ENCODE assay signal across 8 cellular contexts in the genomic region with DNA sequence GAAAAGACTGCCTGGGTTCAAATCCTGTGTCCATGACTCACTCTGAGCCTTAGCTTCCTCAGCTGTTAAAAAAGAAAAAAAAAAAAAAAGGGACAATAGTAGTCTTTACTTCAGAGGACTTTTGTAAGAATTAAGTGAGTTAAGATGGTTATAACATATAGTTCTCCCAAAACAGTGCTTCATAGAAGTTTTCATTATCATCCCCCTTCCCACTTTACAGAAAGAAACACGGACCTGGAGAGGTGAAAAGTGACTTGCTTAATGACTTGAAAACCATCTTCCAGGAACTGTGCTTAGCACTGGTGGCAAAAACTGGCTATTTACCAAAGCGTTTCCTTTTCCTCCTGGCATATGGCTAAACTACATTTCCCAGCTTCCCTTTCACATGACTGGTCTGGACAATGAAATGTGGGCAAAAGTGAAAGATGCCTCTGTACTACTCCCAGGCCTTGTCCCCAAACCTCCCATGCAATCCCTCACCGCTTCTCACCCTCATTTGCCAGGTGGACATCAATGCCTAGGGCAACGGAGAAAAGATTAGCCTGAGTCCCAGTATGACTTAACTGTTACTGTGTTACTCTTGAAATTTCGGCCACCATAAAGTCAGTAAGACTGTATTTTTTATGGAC. TPM values are rescaled to one million over a fixed set of nuclear protein-coding genes. Genes with fewer than 3 reads are reported as not detected.
DNase-seq lines count a peak whose midpoint lies in the region; ATAC-seq, FAIRE-seq and TF ChIP-seq lines count a peak whose summit lies in the region.
"Not testable (repeated sequence)": the region's sequence is repeated elsewhere in the genome, so short reads cannot be mapped to it uniquely, and the experiment has no call there.

No MANE protein-coding gene starts in this region.

- not testable (repeated sequence) for H3K4me3 Mint-ChIP-seq in mesothelial cell of epicardium

- not testable (repeated sequence) for H3K27ac ChIP-seq in PC-3 (ENCODE audit: low read length); GM12878 (ENCODE audit: control insufficient read depth, insufficient read depth); gastroesophageal sphincter; psoas muscle; aorta (ENCODE audit: low read depth in 1 of 2, low read length in 2 of 2)

- H3K4me1 ChIP-seq in PC-3 (ENCODE audit: insufficient read depth, low read length); GM12878 (ENCODE audit: control insufficient read depth, insufficient read depth, low read length); aorta (ENCODE audit: control insufficient read depth in 1 of 2, insufficient read depth in 2 of 2, low read length in 2 of 2): not testable (repeated sequence)
- H3K4me1 ChIP-seq in gastroesophageal sphincter (peaks cover 3 to 49% (median 15%) of the 10 kb centered on the region in 3 donors), psoas muscle (peaks cover 43% of the 10 kb centered on the region)

- intact Hi-C loops in PC-3 (cut with micrococcal nuclease); GM12878 (cut with micrococcal nuclease; ENCODE audit: unreplicated experiment); psoas muscle (cut with DNase I); aorta (cut with DNase I): not testable (repeated sequence)

- CTCF ChIA-PET in PC-3 (lab: Charles Lee) = not testable (repeated sequence)
- CTCF ChIA-PET in GM12878 (lab: Yijun Ruan, JAX) = interaction anchor here (0.6 kb wide), 1 partner anchor 35 kb away, joined by 3 read pairs; no protein-coding TSS in a partner anchor

- not testable (repeated sequence) for TF ChIP-seq EP300 in GM12878 (IDR thresholded peaks at IDR 0.05; ENCODE audit: borderline replicate concordance in 1 of 2, control insufficient read depth in 1 of 2, low read depth in 2 of 2, low read length in 2 of 2); gastroesophageal sphincter (IDR thresholded peaks at IDR 0.05)

- not testable (repeated sequence) for H3K9me3 ChIP-seq in PC-3 (ENCODE audit: low read length); GM12878 (replicated peaks; ENCODE audit: control insufficient read depth, insufficient read depth, low read length); gastroesophageal sphincter; psoas muscle; aorta (ENCODE audit: control insufficient read depth, low read length)

- peak overlapping the region; percentile 0 for H3K27ac Mint-ChIP-seq in mesothelial cell of epicardium

- peak; percentile 51 for ATAC-seq in PC-3
- ATAC-seq in GM12878 = not testable (repeated sequence)
- peak; percentile 46 for ATAC-seq in gastroesophageal sphincter
- ATAC-seq in psoas muscle = peak; percentile 62 to 76 (median 68)
- ATAC-seq in aorta (ENCODE audit: low FRiP score) = peak; percentile 72

- not testable (repeated sequence) for H4K20me1 ChIP-seq in PC-3 (ENCODE audit: low read length); GM12878 (ENCODE audit: control insufficient read depth, insufficient read depth)

- H3K36me3 ChIP-seq in PC-3 (ENCODE audit: low read depth, low read length); GM12878 (ENCODE audit: control insufficient read depth in 2 of 2, insufficient read depth in 2 of 2, low read length in 1 of 2); gastroesophageal sphincter; psoas muscle (ENCODE audit: insufficient read depth in 1 of 2, low read depth in 1 of 2); aorta (ENCODE audit: control insufficient read depth in 1 of 2, insufficient read depth in 2 of 2, low read length in 1 of 2): not testable (repeated sequence)

- not testable (repeated sequence) for DNase-seq in GM12891 (ENCODE audit: insufficient read length, low spot score); PC-3; GM12878 (ENCODE audit: low read depth, low spot score); mesothelial cell of epicardium (ENCODE audit: low spot score in 2 of 2, unreplicated experiment in 2 of 2); psoas muscle; aorta

- peaks cover 65% of the 10 kb centered on the region for H3K79me2 ChIP-seq in PC-3 (ENCODE audit: low read length)
- peaks cover 51% of the 10 kb centered on the region for H3K79me2 ChIP-seq in GM12878 (ENCODE audit: control insufficient read depth, insufficient read depth, low read length)

- H3K27me3 ChIP-seq in PC-3 (ENCODE audit: low read length); GM12878 (replicated peaks in 1 of 2; ENCODE audit: control insufficient read depth in 2 of 2, insufficient read depth in 2 of 2, low read length in 1 of 2); gastroesophageal sphincter; psoas muscle (ENCODE audit: insufficient read depth in 3 of 3, low read length in 2 of 3); aorta (ENCODE audit: control insufficient read depth in 1 of 2, insufficient read depth in 2 of 2, low read length in 1 of 2): not testable (repeated sequence)

- H3K9ac ChIP-seq in PC-3 (ENCODE audit: low read length); GM12878 (ENCODE audit: control insufficient read depth, insufficient read depth, low read length): not testable (repeated sequence)

- H3K9me3 Mint-ChIP-seq in mesothelial cell of epicardium = peaks cover 10% of the 10 kb centered on the region

- POLR2A ChIA-PET in PC-3 (lab: Charles Lee; ENCODE audit: unreplicated experiment); GM12878 (lab: Charles Lee): not testable (repeated sequence)

- TF ChIP-seq CTCF in PC-3 (conservative IDR thresholded peaks at IDR 0.05; ENCODE audit: low read depth, low read length); GM12878 (IDR thresholded peaks at IDR 0.05 in 2 of 3, conservative IDR thresholded peaks at IDR 0.05 in 1 of 3; ENCODE audit: control insufficient read depth in 2 of 3, extremely low read depth in 1 of 3, insufficient read depth in 1 of 3, low read depth in 3 of 3, low read length in 3 of 3); gastroesophageal sphincter (IDR thresholded peaks at IDR 0.05); mesothelial cell of epicardium (IDR thresholded peaks at IDR 0.05; ENCODE audit: unreplicated experiment); psoas muscle (IDR thresholded peaks at IDR 0.05): not testable (repeated sequence)

- H3K36me3 Mint-ChIP-seq in mesothelial cell of epicardium = not testable (repeated sequence)

- not testable (repeated sequence) for TF ChIP-seq POLR2A in GM12891 (IDR thresholded peaks at IDR 0.05; ENCODE audit: low read depth, low read length); GM12878 (IDR thresholded peaks at IDR 0.05; ENCODE audit: low read depth, low read length); gastroesophageal sphincter (IDR thresholded peaks at IDR 0.05)

- H3K4me3 ChIP-seq in PC-3 (ENCODE audit: low read length); GM12878; gastroesophageal sphincter; psoas muscle; aorta (ENCODE audit: low read length in 2 of 2): not testable (repeated sequence)

- not testable (repeated sequence) for H3F3A ChIP-seq in PC-3 (ENCODE audit: low read length, unreplicated experiment)

- in situ Hi-C loops in GM12878 (cut with MboI) = not testable (repeated sequence)

- not testable (repeated sequence) for H2AFZ ChIP-seq in PC-3 (ENCODE audit: low read length); GM12878 (ENCODE audit: control insufficient read depth, low read depth, low read length)

- RAD21 ChIA-PET in GM12878 (lab: Charles Lee; ENCODE audit: unreplicated experiment) = not testable (repeated sequence)

- TF ChIP-seq RAD21 in GM12878 (IDR thresholded peaks at IDR 0.05; ENCODE audit: insufficient read depth, low read depth, low read length) = not testable (repeated sequence)

- SMC1A ChIA-PET in GM12878 (lab: Charles Lee; ENCODE audit: uncharacterized antibody, unreplicated experiment) = not testable (repeated sequence)

- H3K27me3 Mint-ChIP-seq in mesothelial cell of epicardium (ENCODE audit: low read depth) = not testable (repeated sequence)

- not testable (repeated sequence) for H3K4me2 ChIP-seq in PC-3 (ENCODE audit: low read length); GM12878 (ENCODE audit: control insufficient read depth, insufficient read depth)

- WGBS in GM12878 (ENCODE audit: insufficient coverage, insufficient replicate concordance, low lambda C conversion rate, missing lambda C conversion rate) = 32% methylated on average over 5 of the region's 5 CpGs
- 50 to 53% methylated on average over 5 of the region's 5 CpGs for WGBS in gastroesophageal sphincter (ENCODE audit: low coverage in 1 of 2), 2 donors
- WGBS in psoas muscle, 3 donors = 39 to 55% (median 43%) methylated on average over 4 of the region's 5 CpGs
- 42 to 49% methylated on average over 4 of the region's 5 CpGs for WGBS in aorta, 2 donors

- BruUV-seq in PC-3 (replicated peaks; lab: Mats Ljungman, UMichigan); GM12878 (replicated peaks; lab: Mats Ljungman, UMichigan): not testable (repeated sequence)

- peak; percentile 23 for FAIRE-seq in GM12891 (lab: Jason Lieb, UNC)
- FAIRE-seq in GM12878 (lab: Jason Lieb, UNC) = peak; percentile 49
- FAIRE-seq in islet of Langerhans (lab: Jason Lieb, UNC) = peak; percentile 38

- H3K4me1 Mint-ChIP-seq in mesothelial cell of epicardium = not testable (repeated sequence)

- not testable (repeated sequence) for H3K9me2 ChIP-seq in PC-3 (replicated peaks; ENCODE audit: low read length)

RNA-seq across cellular contexts. Expression of a gene that starts 49.6 kb away (rescaled TPM):
- 10.3 TPM for polyA plus RNA-seq in GM12891 (2012; ENCODE audit: low read depth, missing spikeins)
- total RNA-seq in PC-3 (2014; rRNA removed) = 15.3 and 28.5 TPM in 2 replicates
- total RNA-seq in GM12878 (2013; cell fraction: nucleolus; rRNA removed) = 533 and 539 TPM in 2 replicates
- total RNA-seq in GM12878 (2014; rRNA removed) = 18.6 and 23.9 TPM in 2 replicates
- total RNA-seq in GM12878 (2014; rRNA removed; fragmentation: Illumina TruSeq; extraction: Trizol) = 22.5 and 24.4 TPM in 2 replicates
- 45.2 and 51.0 TPM in 2 replicates for total RNA-seq in GM12878 (2021)
- 20.5 TPM for polyA plus RNA-seq in GM12878 (2011; ENCODE audit: low read depth)
- polyA plus RNA-seq in GM12878 (2011; rRNA removed) = 20.1 and 21.5 TPM in 2 replicates
- 19.0 and 25.0 TPM in 2 replicates for polyA plus RNA-seq in GM12878 (2011; cell fraction: cytosol; rRNA removed)
- 45.9 and 55.3 TPM in 2 replicates for polyA plus RNA-seq in GM12878 (2011; cell fraction: nucleus; rRNA removed)
- polyA plus RNA-seq in GM12878 (2012) = 18.9 and 21.4 TPM in 2 replicates
- polyA plus RNA-seq in GM12878 (2014; fragmentation: Illumina TruSeq; extraction: Trizol) = 23.2 and 27.7 TPM in 2 replicates
- 10 to 100 TPM in 1 of 2 experiments, 1 to 10 TPM in 1; 3.3 to 11.0 TPM for polyA plus RNA-seq in GM12878 (2014; fragmentation: Nextera tagmentation; extraction: Ambion mirVana)
- polyA plus RNA-seq in GM12878 (2014; rRNA removed) = 16.4 and 19.7 TPM in 2 replicates
- 10 to 100 TPM; 10.9 to 14.4 TPM for polyA plus RNA-seq in GM12878 (2016; fragmentation: Nextera tagmentation; extraction: Ambion mirVana)
- polyA minus RNA-seq in GM12878 (2011; rRNA and poly(A)+ RNA removed) = 90.8 and 145 TPM in 2 replicates
- polyA minus RNA-seq in GM12878 (2011; cell fraction: cytosol; rRNA and poly(A)+ RNA removed) = 31.4 and 32.6 TPM in 2 replicates
- 97.8 and 125 TPM in 2 replicates for polyA minus RNA-seq in GM12878 (2011; cell fraction: nucleus; rRNA and poly(A)+ RNA removed)
- total RNA-seq in gastroesophageal sphincter = 10 to 100 TPM; 63.0 to 84.8 (median 75.5) TPM
- 103 to 108 TPM (median 106 TPM) in 3 replicates for total RNA-seq in mesothelial cell of epicardium
- total RNA-seq in psoas muscle = 10 to 100 TPM; 45.7 to 82.3 (median 62.6) TPM
- polyA plus RNA-seq in psoas muscle = 10 to 100 TPM in 1 of 3 donors, 1 to 10 TPM in 2; 5.8 to 24.9 (median 8.8) TPM
- 100 to 1,000 TPM; 104 to 123 TPM for total RNA-seq in aorta
- 1 to 10 TPM; 5.8 to 8.9 TPM for polyA plus RNA-seq in aorta
